In genomic region chr20:57897156-57897874, GRCh38 we compare ENCODE assay signal across 21 cellular contexts.
DNase-seq lines count a peak whose midpoint lies in the region; ATAC-seq and TF ChIP-seq lines count a peak whose summit lies in the region.
"Had no signal": no experiment of that assay in that cellular context is flagged by ENCODE, and none has a peak within 500 bp of the region (broad histone marks: within the 10 kb centered on the region; RNA-seq: fewer than 3 reads in every experiment).

No MANE protein-coding gene starts in this region.

- H3K9me3 Mint-ChIP-seq in endothelial cell (ENCODE audit: unreplicated experiment) = no peaks in the 10 kb centered on the region
- no peaks in the 10 kb centered on the region for H3K9me3 Mint-ChIP-seq in activated T-helper 1 cell treated with anti-CD3 and anti-CD28 coated beads, Interleukin-12 subunit alpha, Interleukin-12 subunit beta, Interleukin-2, Interleukin-4 antibody, amounts not matched to agents 30 ng/mL and 10 ng/mL and 1 ng/mL, durations not matched to agents 14 hours and 24 hours and 36 hours
- H3K9me3 Mint-ChIP-seq: CD4-positive, alpha-beta T cell; IgD-negative memory B cell had no signal

- WGBS in sigmoid colon, 2 donors = 35 to 71% methylated on average over 18 of the region's 18 CpGs

- peaks cover 13% of the 10 kb centered on the region for H3K27me3 Mint-ChIP-seq in endothelial cell (ENCODE audit: unreplicated experiment)
- peaks cover 5% of the 10 kb centered on the region for H3K27me3 Mint-ChIP-seq in activated T-helper 1 cell treated with anti-CD3 and anti-CD28 coated beads, Interleukin-12 subunit alpha, Interleukin-12 subunit beta, Interleukin-2, Interleukin-4 antibody, amounts not matched to agents 30 ng/mL and 10 ng/mL and 1 ng/mL, durations not matched to agents 14 hours and 24 hours and 36 hours (ENCODE audit: insufficient read depth)

- intact Hi-C loops in mucosa of descending colon (cut with DNase I, micrococcal nuclease) = no loop called here
- intact Hi-C loops in sigmoid colon (cut with DNase I) = no loop called here
- intact Hi-C loops in activated T-helper 1 cell treated with anti-CD3 and anti-CD28 coated beads, Interleukin-12 subunit alpha, Interleukin-12 subunit beta, Interleukin-2, Interleukin-4 antibody, amounts not matched to agents 30 ng/mL and 10 ng/mL and 1 ng/mL, durations not matched to agents 14 hours and 24 hours and 36 hours (cut with micrococcal nuclease) = no loop called here

- H3K9me3 ChIP-seq in RWPE2 (ENCODE audit: severe bottlenecking) (no peaks in the 10 kb centered on the region), mucosa of descending colon (no peaks in the 10 kb centered on the region), sigmoid colon (no peaks in the 10 kb centered on the region)

- peaks cover 16% of the 10 kb centered on the region for H3K36me3 Mint-ChIP-seq in endothelial cell (ENCODE audit: low read depth, unreplicated experiment)
- no peaks in the 10 kb centered on the region for H3K36me3 Mint-ChIP-seq in activated T-helper 1 cell treated with anti-CD3 and anti-CD28 coated beads, Interleukin-12 subunit alpha, Interleukin-12 subunit beta, Interleukin-2, Interleukin-4 antibody, amounts not matched to agents 30 ng/mL and 10 ng/mL and 1 ng/mL, durations not matched to agents 14 hours and 24 hours and 36 hours (ENCODE audit: low read depth)

- TF ChIP-seq CTCF in RWPE2 (IDR thresholded peaks at IDR 0.05; ENCODE audit: poor library complexity, severe bottlenecking) (no peak), endothelial cell (IDR thresholded peaks at IDR 0.05; ENCODE audit: unreplicated experiment) (no peak), mucosa of descending colon (IDR thresholded peaks at IDR 0.05) (no peak), sigmoid colon (IDR thresholded peaks at IDR 0.05) (no peak)

- no peaks in the 10 kb centered on the region for H3K36me3 ChIP-seq in RWPE2 (ENCODE audit: low read depth)
- no peaks in the 10 kb centered on the region for H3K36me3 ChIP-seq in mucosa of descending colon (ENCODE audit: low read depth)
- no peaks in the 10 kb centered on the region for H3K36me3 ChIP-seq in sigmoid colon

- no peaks in the 10 kb centered on the region for H3K27me3 ChIP-seq in RWPE2 (ENCODE audit: insufficient read depth, poor library complexity, severe bottlenecking)
- no peaks in the 10 kb centered on the region for H3K27me3 ChIP-seq in sigmoid colon

- ATAC-seq in RWPE2 (ENCODE audit: low read depth) (no peak), mucosa of descending colon (peak; percentile 94), HG03196 (IDR thresholded peaks at IDR 0.05; ENCODE audit: unreplicated experiment) (no peak), GM21390 (IDR thresholded peaks at IDR 0.05; ENCODE audit: unreplicated experiment) (no peak)

- H3K27ac ChIP-seq in RWPE2 (ENCODE audit: poor library complexity, severe bottlenecking) (no peak overlapping the region), sigmoid colon (no peak overlapping the region)

- H3K27ac Mint-ChIP-seq in endothelial cell (ENCODE audit: unreplicated experiment) = no peak overlapping the region
- no peak overlapping the region for H3K27ac Mint-ChIP-seq in activated T-helper 1 cell treated with anti-CD3 and anti-CD28 coated beads, Interleukin-12 subunit alpha, Interleukin-12 subunit beta, Interleukin-2, Interleukin-4 antibody, amounts not matched to agents 30 ng/mL and 10 ng/mL and 1 ng/mL, durations not matched to agents 14 hours and 24 hours and 36 hours
- H3K27ac Mint-ChIP-seq: CD4-positive, alpha-beta T cell had no signal

- no peak for TF ChIP-seq EP300 in sigmoid colon (IDR thresholded peaks at IDR 0.05)

- TF ChIP-seq POLR2A in sigmoid colon (IDR thresholded peaks at IDR 0.05) = no peak

- peak overlapping the region; percentile 65 for H3K4me3 Mint-ChIP-seq in endothelial cell (ENCODE audit: unreplicated experiment)
- H3K4me3 Mint-ChIP-seq in activated T-helper 1 cell treated with anti-CD3 and anti-CD28 coated beads, Interleukin-12 subunit alpha, Interleukin-12 subunit beta, Interleukin-2, Interleukin-4 antibody, amounts not matched to agents 30 ng/mL and 10 ng/mL and 1 ng/mL, durations not matched to agents 14 hours and 24 hours and 36 hours = no peak overlapping the region
- H3K4me3 Mint-ChIP-seq: CD4-positive, alpha-beta T cell; IgD-negative memory B cell had no signal

- H3K4me1 Mint-ChIP-seq in endothelial cell (ENCODE audit: unreplicated experiment) = peaks cover 17% of the 10 kb centered on the region
- H3K4me1 Mint-ChIP-seq in activated T-helper 1 cell treated with anti-CD3 and anti-CD28 coated beads, Interleukin-12 subunit alpha, Interleukin-12 subunit beta, Interleukin-2, Interleukin-4 antibody, amounts not matched to agents 30 ng/mL and 10 ng/mL and 1 ng/mL, durations not matched to agents 14 hours and 24 hours and 36 hours (ENCODE audit: low read depth) = no peaks in the 10 kb centered on the region
- H3K4me1 Mint-ChIP-seq: IgD-negative memory B cell had no signal

- H3K4me3 ChIP-seq in RWPE2 (ENCODE audit: severe bottlenecking) (no peak overlapping the region), mucosa of descending colon (no peak overlapping the region), sigmoid colon (no peak overlapping the region)

- peaks cover 3% of the 10 kb centered on the region for H3K4me1 ChIP-seq in RWPE2 (ENCODE audit: insufficient read depth, poor library complexity, severe bottlenecking)
- H3K4me1 ChIP-seq in mucosa of descending colon (ENCODE audit: low read depth) = peaks cover 6% of the 10 kb centered on the region
- H3K4me1 ChIP-seq in sigmoid colon = no peaks in the 10 kb centered on the region

- peak; percentile 80 for DNase-seq in RWPE2 (ENCODE audit: low spot score)
- no peak for DNase-seq in endothelial cell (ENCODE audit: low spot score)
- peak; percentile 81 to 88 (median 87) for DNase-seq in mucosa of descending colon
- DNase-seq in sigmoid colon = peak; percentile 53
- no peak for DNase-seq in activated T-helper 1 cell treated with anti-CD3 and anti-CD28 coated beads, Interleukin-12 subunit alpha, Interleukin-12 subunit beta, Interleukin-2, Interleukin-4 antibody, amounts not matched to agents 30 ng/mL and 10 ng/mL and 1 ng/mL, durations not matched to agents 14 hours and 24 hours and 36 hours (ENCODE audit: low spot score)
- DNase-seq: CD4-positive, alpha-beta T cell; COR-L47; DMS79; GOT3; Karpas-422; MV-4-11; NCI-H1105 treated with DMSO at 0.1 percent for 48 hours; NCI-H1694; NCI-H2081; NCI-H2171; NCI-H345; NCI-H526; Right ventricle myocardium superior had no signal

Comparison
In these comparisons a context has a peak if more than half of its experiments do, and no peak if none do; other contexts are left out.
1. DNase-seq: peak in RWPE2 (single experiment), mucosa of descending colon (3 of 3) and sigmoid colon (single experiment); none in endothelial cell (single experiment) and activated T-helper 1 cell treated with anti-CD3 and anti-CD28 coated beads, Interleukin-12 subunit alpha, Interleukin-12 subunit beta, Interleukin-2, Interleukin-4 antibody, amounts not matched to agents 30 ng/mL and 10 ng/mL and 1 ng/mL, durations not matched to agents 14 hours and 24 hours and 36 hours (single experiment).